ENCODE assay signal across 1 cellular context in genomic region chr7:155003215-155003999, GRCh38.
TF ChIP-seq lines count a peak whose summit lies in the region.

No MANE protein-coding gene starts in this region.

TF ChIP-seq in HepG2, 621 proteins besides CTCF, POLR2A, EP300 and RAD21 (continued from another document and continues in another):
- TF ChIP-seq, protein P1, sequence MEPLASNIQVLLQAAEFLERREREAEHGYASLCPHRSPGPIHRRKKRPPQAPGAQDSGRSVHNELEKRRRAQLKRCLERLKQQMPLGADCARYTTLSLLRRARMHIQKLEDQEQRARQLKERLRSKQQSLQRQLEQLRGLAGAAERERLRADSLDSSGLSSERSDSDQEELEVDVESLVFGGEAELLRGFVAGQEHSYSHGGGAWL (CRISPR knock-in tag; IDR thresholded peaks at IDR 0.05): peak; percentile 79; the same call in 1 of the 2 replicates
- TF ChIP-seq MATR3 (CRISPR knock-in tag; IDR thresholded peaks at IDR 0.05): no peak
- no peak for TF ChIP-seq KDM6A (CRISPR knock-in tag; IDR thresholded peaks at IDR 0.05; ENCODE audit: low read depth)
- TF ChIP-seq IKZF4 (CRISPR knock-in tag; IDR thresholded peaks at IDR 0.05; ENCODE audit: borderline replicate concordance, low read depth, not compliant biosample characterization): no peak
- peak; percentile 33; the same call in 1 of the 2 replicates for TF ChIP-seq KDM5A (IDR thresholded peaks at IDR 0.05; ENCODE audit: borderline replicate concordance, low read length)
- no peak for TF ChIP-seq ZBED4 (CRISPR knock-in tag; IDR thresholded peaks at IDR 0.05; ENCODE audit: borderline replicate concordance)
- no peak for TF ChIP-seq ZNF549 (CRISPR knock-in tag; IDR thresholded peaks at IDR 0.05)
- TF ChIP-seq, protein P2, sequence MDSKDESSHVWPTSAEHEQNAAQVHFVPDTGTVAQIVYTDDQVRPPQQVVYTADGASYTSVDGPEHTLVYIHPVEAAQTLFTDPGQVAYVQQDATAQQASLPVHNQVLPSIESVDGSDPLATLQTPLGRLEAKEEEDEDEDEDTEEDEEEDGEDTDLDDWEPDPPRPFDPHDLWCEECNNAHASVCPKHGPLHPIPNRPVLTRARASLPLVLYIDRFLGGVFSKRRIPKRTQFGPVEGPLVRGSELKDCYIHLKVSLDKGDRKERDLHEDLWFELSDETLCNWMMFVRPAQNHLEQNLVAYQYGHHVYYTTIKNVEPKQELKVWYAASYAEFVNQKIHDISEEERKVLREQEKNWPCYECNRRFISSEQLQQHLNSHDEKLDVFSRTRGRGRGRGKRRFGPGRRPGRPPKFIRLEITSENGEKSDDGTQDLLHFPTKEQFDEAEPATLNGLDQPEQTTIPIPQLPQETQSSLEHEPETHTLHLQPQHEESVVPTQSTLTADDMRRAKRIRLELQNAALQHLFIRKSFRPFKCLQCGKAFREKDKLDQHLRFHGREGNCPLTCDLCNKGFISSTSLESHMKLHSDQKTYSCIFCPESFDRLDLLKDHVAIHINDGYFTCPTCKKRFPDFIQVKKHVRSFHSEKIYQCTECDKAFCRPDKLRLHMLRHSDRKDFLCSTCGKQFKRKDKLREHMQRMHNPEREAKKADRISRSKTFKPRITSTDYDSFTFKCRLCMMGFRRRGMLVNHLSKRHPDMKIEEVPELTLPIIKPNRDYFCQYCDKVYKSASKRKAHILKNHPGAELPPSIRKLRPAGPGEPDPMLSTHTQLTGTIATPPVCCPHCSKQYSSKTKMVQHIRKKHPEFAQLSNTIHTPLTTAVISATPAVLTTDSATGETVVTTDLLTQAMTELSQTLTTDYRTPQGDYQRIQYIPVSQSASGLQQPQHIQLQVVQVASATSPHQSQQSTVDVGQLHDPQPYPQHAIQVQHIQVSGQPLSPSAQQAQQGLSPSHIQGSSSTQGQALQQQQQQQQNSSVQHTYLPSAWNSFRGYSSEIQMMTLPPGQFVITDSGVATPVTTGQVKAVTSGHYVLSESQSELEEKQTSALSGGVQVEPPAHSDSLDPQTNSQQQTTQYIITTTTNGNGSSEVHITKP (CRISPR knock-in tag; IDR thresholded peaks at IDR 0.05; ENCODE audit: low read depth): peak; percentile 98
- TF ChIP-seq, protein P3, sequence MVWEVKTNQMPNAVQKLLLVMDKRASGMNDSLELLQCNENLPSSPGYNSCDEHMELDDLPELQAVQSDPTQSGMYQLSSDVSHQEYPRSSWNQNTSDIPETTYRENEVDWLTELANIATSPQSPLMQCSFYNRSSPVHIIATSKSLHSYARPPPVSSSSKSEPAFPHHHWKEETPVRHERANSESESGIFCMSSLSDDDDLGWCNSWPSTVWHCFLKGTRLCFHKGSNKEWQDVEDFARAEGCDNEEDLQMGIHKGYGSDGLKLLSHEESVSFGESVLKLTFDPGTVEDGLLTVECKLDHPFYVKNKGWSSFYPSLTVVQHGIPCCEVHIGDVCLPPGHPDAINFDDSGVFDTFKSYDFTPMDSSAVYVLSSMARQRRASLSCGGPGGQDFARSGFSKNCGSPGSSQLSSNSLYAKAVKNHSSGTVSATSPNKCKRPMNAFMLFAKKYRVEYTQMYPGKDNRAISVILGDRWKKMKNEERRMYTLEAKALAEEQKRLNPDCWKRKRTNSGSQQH (CRISPR knock-in tag; IDR thresholded peaks at IDR 0.05; ENCODE audit: low read depth): peak; percentile 43; the same call in 1 of the 2 replicates
- TF ChIP-seq ZNF792 (CRISPR knock-in tag; IDR thresholded peaks at IDR 0.05): no peak
- no peak; a peak in 1 of 4 replicates for TF ChIP-seq KLF16 (CRISPR knock-in tag; IDR thresholded peaks at IDR 0.05)
- no peak for TF ChIP-seq HDAC2 (CRISPR knock-in tag; IDR thresholded peaks at IDR 0.05)
- no peak; the same call in 1 of the 2 replicates for TF ChIP-seq ZKSCAN1 (IDR thresholded peaks at IDR 0.05; ENCODE audit: low read length)
- 0 out of 2 replicates have a peak, but pooled peaks have one; percentile 65 for TF ChIP-seq SNAPC5 (CRISPR knock-in tag; IDR thresholded peaks at IDR 0.05; ENCODE audit: borderline replicate concordance)
- no peak for TF ChIP-seq TGIF2 (CRISPR knock-in tag; IDR thresholded peaks at IDR 0.05)
- TF ChIP-seq ZNF101 (CRISPR knock-in tag; IDR thresholded peaks at IDR 0.05; ENCODE audit: borderline replicate concordance, low read depth): no peak
- TF ChIP-seq, protein P4, sequence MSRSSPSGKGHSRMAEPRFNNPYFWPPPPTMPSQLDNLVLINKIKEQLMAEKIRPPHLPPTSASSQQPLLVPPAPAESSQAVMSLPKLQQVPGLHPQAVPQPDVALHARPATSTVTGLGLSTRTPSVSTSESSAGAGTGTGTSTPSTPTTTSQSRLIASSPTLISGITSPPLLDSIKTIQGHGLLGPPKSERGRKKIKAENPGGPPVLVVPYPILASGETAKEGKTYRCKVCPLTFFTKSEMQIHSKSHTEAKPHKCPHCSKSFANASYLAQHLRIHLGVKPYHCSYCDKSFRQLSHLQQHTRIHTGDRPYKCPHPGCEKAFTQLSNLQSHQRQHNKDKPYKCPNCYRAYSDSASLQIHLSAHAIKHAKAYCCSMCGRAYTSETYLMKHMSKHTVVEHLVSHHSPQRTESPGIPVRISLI (CRISPR knock-in tag; IDR thresholded peaks at IDR 0.05; ENCODE audit: borderline replicate concordance): 0 out of 2 replicates have a peak, but pooled peaks have one; percentile 21
- no peak for TF ChIP-seq NCOA2 (CRISPR knock-in tag; IDR thresholded peaks at IDR 0.05)
- TF ChIP-seq AHR (CRISPR knock-in tag; IDR thresholded peaks at IDR 0.05): peak; percentile 59; the same call in 1 of the 2 replicates
- no peak for TF ChIP-seq THYN1 (CRISPR knock-in tag; IDR thresholded peaks at IDR 0.05; ENCODE audit: borderline replicate concordance, low read depth)
- no peak for TF ChIP-seq TRIM24 (CRISPR knock-in tag; IDR thresholded peaks at IDR 0.05)
- TF ChIP-seq, protein P5, sequence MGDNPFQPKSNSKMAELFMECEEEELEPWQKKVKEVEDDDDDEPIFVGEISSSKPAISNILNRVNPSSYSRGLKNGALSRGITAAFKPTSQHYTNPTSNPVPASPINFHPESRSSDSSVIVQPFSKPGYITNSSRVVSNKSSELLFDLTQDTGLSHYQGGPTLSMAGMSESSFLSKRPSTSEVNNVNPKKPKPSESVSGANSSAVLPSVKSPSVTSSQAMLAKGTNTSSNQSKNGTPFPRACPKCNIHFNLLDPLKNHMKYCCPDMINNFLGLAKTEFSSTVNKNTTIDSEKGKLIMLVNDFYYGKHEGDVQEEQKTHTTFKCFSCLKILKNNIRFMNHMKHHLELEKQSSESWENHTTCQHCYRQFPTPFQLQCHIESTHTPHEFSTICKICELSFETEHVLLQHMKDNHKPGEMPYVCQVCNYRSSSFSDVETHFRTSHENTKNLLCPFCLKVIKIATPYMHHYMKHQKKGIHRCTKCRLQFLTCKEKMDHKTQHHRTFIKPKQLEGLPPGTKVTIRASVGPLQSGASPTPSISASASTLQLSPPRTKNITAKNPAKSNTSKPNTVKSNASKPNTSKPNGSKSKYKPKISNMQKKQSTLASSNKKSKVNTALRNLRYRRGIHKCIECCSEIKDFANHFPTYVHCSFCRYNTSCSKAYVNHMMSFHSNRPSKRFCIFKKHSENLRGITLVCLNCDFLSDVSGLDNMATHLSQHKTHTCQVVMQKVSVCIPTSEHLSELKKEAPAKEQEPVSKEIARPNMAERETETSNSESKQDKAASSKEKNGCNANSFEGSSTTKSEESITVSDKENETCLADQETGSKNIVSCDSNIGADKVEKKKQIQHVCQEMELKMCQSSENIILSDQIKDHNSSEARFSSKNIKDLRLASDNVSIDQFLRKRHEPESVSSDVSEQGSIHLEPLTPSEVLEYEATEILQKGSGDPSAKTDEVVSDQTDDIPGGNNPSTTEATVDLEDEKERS (CRISPR knock-in tag; IDR thresholded peaks at IDR 0.05): no peak
- TF ChIP-seq ZNF326 (CRISPR knock-in tag; IDR thresholded peaks at IDR 0.05; ENCODE audit: borderline replicate concordance): no peak
- 0 out of 2 replicates have a peak, but pooled peaks have one; percentile 18 for TF ChIP-seq ZNF431 (CRISPR knock-in tag; IDR thresholded peaks at IDR 0.05; ENCODE audit: borderline replicate concordance, low read depth)
- TF ChIP-seq, protein P6, sequence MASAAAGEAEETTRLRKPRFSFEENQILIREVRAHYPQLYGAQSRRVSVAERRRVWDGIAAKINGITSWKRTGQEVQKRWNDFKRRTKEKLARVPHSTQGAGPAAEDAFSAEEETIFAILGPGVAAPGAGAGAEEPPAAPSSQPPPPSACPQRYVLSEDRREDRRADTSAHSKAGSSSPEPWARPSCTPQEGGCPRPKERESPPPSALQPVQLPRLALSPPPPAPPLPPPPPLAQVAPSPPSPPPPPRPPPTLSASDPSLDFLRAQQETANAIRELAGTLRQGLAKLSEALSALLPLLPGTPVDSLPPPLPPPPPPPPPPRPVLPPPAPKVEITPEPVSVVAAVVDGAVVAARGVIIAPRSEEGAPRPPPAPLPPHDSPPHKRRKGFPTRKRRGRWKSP (CRISPR knock-in tag; IDR thresholded peaks at IDR 0.05): peak; percentile 73; the same call in 1 of the 2 replicates
- TF ChIP-seq ZMYM2 (CRISPR knock-in tag; IDR thresholded peaks at IDR 0.05): no peak
- TF ChIP-seq ZSCAN12 (CRISPR knock-in tag; IDR thresholded peaks at IDR 0.05): no peak
- TF ChIP-seq ZBTB7B (CRISPR knock-in tag; IDR thresholded peaks at IDR 0.05): peak; percentile 85
- no peak for TF ChIP-seq MIXL1 (CRISPR knock-in tag; IDR thresholded peaks at IDR 0.05)
- no peak for TF ChIP-seq KAT2B (IDR thresholded peaks at IDR 0.05; ENCODE audit: borderline replicate concordance, low read depth, low read length)
- no peak for TF ChIP-seq CEBPZ (IDR thresholded peaks at IDR 0.05; ENCODE audit: low read length)
- peak; percentile 73; the same call in 1 of the 2 replicates for TF ChIP-seq ZNF44 (CRISPR knock-in tag; IDR thresholded peaks at IDR 0.05)
- TF ChIP-seq ZNF280B (CRISPR knock-in tag; IDR thresholded peaks at IDR 0.05; ENCODE audit: borderline replicate concordance): peak; percentile 94
- TF ChIP-seq MZF1 (CRISPR knock-in tag; IDR thresholded peaks at IDR 0.05; ENCODE audit: borderline replicate concordance): no peak
- no peak for TF ChIP-seq ZNF780A (CRISPR knock-in tag; IDR thresholded peaks at IDR 0.05)
- peak; percentile 58; the same call in 1 of the 2 replicates for TF ChIP-seq ZBTB20 (CRISPR knock-in tag; IDR thresholded peaks at IDR 0.05; ENCODE audit: borderline replicate concordance, low read depth)
